Comparison of ENCODE assay signal across 8 cellular contexts in genomic region chr2:102082591-102083586, GRCh38. TPM values are rescaled to one million over a fixed set of nuclear protein-coding genes. Genes with fewer than 3 reads are reported as not detected.
DNase-seq lines count a peak whose midpoint lies in the region; ATAC-seq and TF ChIP-seq lines count a peak whose summit lies in the region.

No MANE protein-coding gene starts in this region.

- no peak overlapping the region for H3K9ac ChIP-seq in Loucy (ENCODE audit: low read depth, low read length, poor library complexity, severe bottlenecking)

- H3K27ac ChIP-seq in skin epidermis = peak overlapping the region in 15 of 21 experiments; percentile 1 to 80 (median 49)

- DNase-seq in GM03348 (ENCODE audit: low spot score) (peak; percentile 46), fibroblast of villous mesenchyme (ENCODE audit: low read depth) (peak; percentile 90), HAP-1 (ENCODE audit: low spot score in 2 of 2) (no peak), posterior cingulate gyrus (no peak)
- DNase-seq in activated CD8-positive, alpha-beta memory T cell treated with anti-CD3 and anti-CD28 coated beads, Interleukin-2, amount 50 U/mL, for 4 hours = peak; percentile 40

- H3K4me2 ChIP-seq in Loucy (ENCODE audit: low read depth, low read length, poor library complexity, severe bottlenecking) = peak overlapping the region; percentile 65

- in situ Hi-C loops in HAP-1 (cut with MboI; ENCODE audit: low sequenced_read_pairs) = no loop called here

- H3K4me3 ChIP-seq in Loucy (ENCODE audit: low read length, poor library complexity, severe bottlenecking) (peak overlapping the region; percentile 36), fibroblast of villous mesenchyme (ENCODE audit: low read depth, low read length) (no peak overlapping the region), skin epidermis (no peak overlapping the region), HAP-1 (no peak overlapping the region)

- no peaks in the 10 kb centered on the region for H3K9me3 ChIP-seq in Loucy (ENCODE audit: insufficient read depth, low read depth, low read length)
- no peaks in the 10 kb centered on the region for H3K9me3 ChIP-seq in HAP-1

- no peaks in the 10 kb centered on the region for H3F3A ChIP-seq in Loucy (ENCODE audit: low read depth)

- peaks cover 8% of the 10 kb centered on the region for H3K4me1 ChIP-seq in Loucy (ENCODE audit: insufficient read depth, low read length, poor library complexity, severe bottlenecking)
- H3K4me1 ChIP-seq in HAP-1 = no peaks in the 10 kb centered on the region

- TF ChIP-seq CTCF in Loucy (conservative IDR thresholded peaks at IDR 0.05; ENCODE audit: low read length) = no peak
- TF ChIP-seq CTCF in fibroblast of villous mesenchyme (IDR thresholded peaks at IDR 0.05; ENCODE audit: insufficient read depth, low read depth, low read length) = no peak

- intact Hi-C loops in posterior cingulate gyrus (cut with DNase I) = no loop called here

- H3K79me2 ChIP-seq in Loucy (ENCODE audit: insufficient read depth, low read length) = no peaks in the 10 kb centered on the region

- no peaks in the 10 kb centered on the region for H4K20me1 ChIP-seq in Loucy (ENCODE audit: insufficient read depth, low read length, poor library complexity, severe bottlenecking)

- H2AFZ ChIP-seq in Loucy (ENCODE audit: low read length) = no peak overlapping the region

- peak; percentile 77 for ATAC-seq in GM21737 (IDR thresholded peaks at IDR 0.05; ENCODE audit: unreplicated experiment)

- no peaks in the 10 kb centered on the region for H3K9me2 ChIP-seq in Loucy (replicated peaks; ENCODE audit: low read depth, low read length)

- H3K27me3 ChIP-seq in Loucy (ENCODE audit: insufficient read depth, low read length, poor library complexity, severe bottlenecking) (peaks cover 8% of the 10 kb centered on the region), HAP-1 (ENCODE audit: low read depth) (no peaks in the 10 kb centered on the region)

- no peaks in the 10 kb centered on the region for H3K36me3 ChIP-seq in Loucy (ENCODE audit: insufficient read depth, low read length)
- no peaks in the 10 kb centered on the region for H3K36me3 ChIP-seq in HAP-1 (replicated peaks)

RNA-seq across cellular contexts. Expression of gene IL1R1, which starts 59.7 kb away (rescaled TPM):
- total RNA-seq in fibroblast of villous mesenchyme = 35.8 and 62.6 TPM in 2 replicates

Comparison
In these comparisons a context has a peak if more than half of its experiments do, and no peak if none do; other contexts are left out.
1. DNase-seq: peak in GM03348 (single experiment), activated CD8-positive, alpha-beta memory T cell treated with anti-CD3 and anti-CD28 coated beads, Interleukin-2, amount 50 U/mL, for 4 hours (single experiment) and fibroblast of villous mesenchyme (single experiment); none in HAP-1 (0 of 2) and posterior cingulate gyrus (0 of 10).